14 cellular contexts compared by ENCODE assay signal in genomic region chr17:77231076-77231871, GRCh38.
"Had no signal": no experiment of that assay in that cellular context is flagged by ENCODE, and none has a peak within 500 bp of the region (broad histone marks: within the 10 kb centered on the region; RNA-seq: fewer than 3 reads in every experiment).

No MANE protein-coding gene starts in this region.

- H3K27me3 ChIP-seq: right atrium auricular region, upper lobe of right lung had no signal

- H3K27ac ChIP-seq: right atrium auricular region, thoracic aorta, upper lobe of right lung had no signal

- H3K36me3 ChIP-seq: right atrium auricular region, thoracic aorta, upper lobe of right lung had no signal

- H3K4me3 ChIP-seq: right atrium auricular region, thoracic aorta, upper lobe of right lung had no signal

- H3K9me3 ChIP-seq: right atrium auricular region, thoracic aorta, upper lobe of right lung had no signal

- ATAC-seq: activated CD4-positive, CD25-positive, alpha-beta regulatory T cell treated with anti-CD3 and anti-CD28 coated beads, Interleukin-2, amount 50 U/mL, for 24 hours; activated T-cell treated with anti-CD3 and anti-CD28 coated beads, Interleukin-2, amount 50 U/mL, for 72 hours; left cardiac atrium; upper lobe of right lung had no signal

- DNase-seq: activated CD4-positive, alpha-beta memory T cell treated with anti-CD3 and anti-CD28 coated beads, Interleukin-2, amount 10 ng/mL, durations not matched to agents 7 days and 5 days; activated CD4-positive, alpha-beta T cell treated with anti-CD3 and anti-CD28 coated beads, Interleukin-2, amount 10 ng/mL, durations not matched to agents 24 days and 14 days; activated effector memory CD4-positive, alpha-beta T cell treated with anti-CD3 and anti-CD28 coated beads, Interleukin-2, amount 50 U/mL, for 16 hours; activated naive CD4-positive, alpha-beta T cell treated with anti-CD3 and anti-CD28 coated beads, Interleukin-2, amount 10 ng/mL, durations not matched to agents 7 days and 5 days; activated T-cell treated with anti-CD3 and anti-CD28 coated beads, Interleukin-2, amount 50 U/mL, for 72 hours; effector CD4-positive, alpha-beta T cell; hypothalamus; left cardiac atrium; stimulated activated CD4-positive, alpha-beta T cell treated with anti-CD3 and anti-CD28 coated beads, Interleukin-4, amount 100 ng/mL, for 24 hours; stimulated activated naive CD4-positive, alpha-beta T cell treated with Interleukin-2 at 50 U/mL for 16 hours; upper lobe of right lung had no signal
